Comparison of ENCODE assay signal across 12 cellular contexts in genomic region chr6:44043479-44044153, GRCh38.
DNase-seq lines count a peak whose midpoint lies in the region; ATAC-seq, FAIRE-seq and TF ChIP-seq lines count a peak whose summit lies in the region.
"Had no signal": no experiment of that assay in that cellular context is flagged by ENCODE, and none has a peak within 500 bp of the region (broad histone marks: within the 10 kb centered on the region; RNA-seq: fewer than 3 reads in every experiment).

No MANE protein-coding gene starts in this region.

- H2AFZ ChIP-seq in GM23248 = no peak overlapping the region
- peak overlapping the region; percentile 67 for H2AFZ ChIP-seq in astrocyte (ENCODE audit: low read depth, low read length)
- no peak overlapping the region for H2AFZ ChIP-seq in hepatocyte
- H2AFZ ChIP-seq in smooth muscle cell (ENCODE audit: low read depth) = no peak overlapping the region

- H3K27me3 Mint-ChIP-seq in astrocyte (ENCODE audit: low read depth, unreplicated experiment) = peaks cover 16% of the 10 kb centered on the region
- H3K27me3 Mint-ChIP-seq in T-helper 2 cell treated with Interferon-gamma antibody and Interleukin-4, amounts not matched to agents 5 μg/mL and 100 μg/mL, for 36 hours (ENCODE audit: low read depth) = no peaks in the 10 kb centered on the region

- H3K79me2 ChIP-seq in GM23248 (ENCODE audit: insufficient read depth) (no peaks in the 10 kb centered on the region), astrocyte (ENCODE audit: insufficient read depth, low read length) (no peaks in the 10 kb centered on the region), hepatocyte (no peaks in the 10 kb centered on the region), smooth muscle cell (ENCODE audit: low read depth) (no peaks in the 10 kb centered on the region)

- no peaks in the 10 kb centered on the region for H3K36me3 Mint-ChIP-seq in astrocyte (ENCODE audit: low read depth, unreplicated experiment)
- no peaks in the 10 kb centered on the region for H3K36me3 Mint-ChIP-seq in T-helper 2 cell treated with Interferon-gamma antibody and Interleukin-4, amounts not matched to agents 5 μg/mL and 100 μg/mL, for 36 hours (ENCODE audit: low read depth)
- H3K36me3 Mint-ChIP-seq: natural killer cell had no signal

- peaks cover 42% of the 10 kb centered on the region for H3K4me1 Mint-ChIP-seq in astrocyte (ENCODE audit: low read depth, unreplicated experiment)
- peaks cover 7% of the 10 kb centered on the region for H3K4me1 Mint-ChIP-seq in T-helper 2 cell treated with Interferon-gamma antibody and Interleukin-4, amounts not matched to agents 5 μg/mL and 100 μg/mL, for 36 hours (ENCODE audit: low read depth)
- H3K4me1 Mint-ChIP-seq: natural killer cell had no signal

- no peak for DNase-seq in GM23248
- DNase-seq in astrocyte (ENCODE audit: low read depth) = no peak
- DNase-seq in hepatocyte (ENCODE audit: low spot score) = no peak
- DNase-seq in smooth muscle cell (lab: John Stamatoyannopoulos, UW; ENCODE audit: unreplicated experiment) = no peak
- no peak for DNase-seq in T-helper 2 cell
- no peak for DNase-seq in omental fat pad (ENCODE audit: low spot score)
- DNase-seq in GDM1 (lab: John Stamatoyannopoulos, UW) = no peak
- DNase-seq in T-helper 2 cell treated with Interferon-gamma antibody and Interleukin-4, amounts not matched to agents 5 μg/mL and 100 μg/mL, for 36 hours (ENCODE audit: low spot score) = no peak
- DNase-seq: natural killer cell, NCI-H1436 treated with DMSO at 0.1 percent for 48 hours, T-helper 17 cell had no signal

- TF ChIP-seq CTCF in astrocyte (IDR thresholded peaks at IDR 0.05; ENCODE audit: insufficient read depth, low read depth, low read length) = no peak
- no peak for TF ChIP-seq CTCF in hepatocyte (IDR thresholded peaks at IDR 0.05; ENCODE audit: poor library complexity)
- TF ChIP-seq CTCF in smooth muscle cell (IDR thresholded peaks at IDR 0.05; ENCODE audit: borderline replicate concordance, insufficient read depth, poor library complexity, severe bottlenecking) = no peak
- no peak for TF ChIP-seq CTCF in omental fat pad (IDR thresholded peaks at IDR 0.05)

- H3K9me2 ChIP-seq in GM23248 (ENCODE audit: insufficient read depth) = no peaks in the 10 kb centered on the region
- no peaks in the 10 kb centered on the region for H3K9me2 ChIP-seq in hepatocyte (replicated peaks; ENCODE audit: insufficient read depth)

- H3K9ac ChIP-seq in GM23248 (peak overlapping the region; percentile 56; the same call in 1 of the 2 replicates), astrocyte (ENCODE audit: low read length) (peak overlapping the region; percentile 56), smooth muscle cell (ENCODE audit: low read depth) (peak overlapping the region; percentile 70)

- peak overlapping the region; percentile 48 for H3K4me2 ChIP-seq in GM23248 (ENCODE audit: unreplicated experiment)
- H3K4me2 ChIP-seq in astrocyte (ENCODE audit: low read length) = peak overlapping the region; percentile 61
- peak overlapping the region; percentile 43 for H3K4me2 ChIP-seq in hepatocyte
- peak overlapping the region; percentile 72 for H3K4me2 ChIP-seq in smooth muscle cell

- in situ Hi-C loops in GM23248 (cut with MboI) = no loop called here

- no peak overlapping the region for H3K4me3 ChIP-seq in GM23248
- H3K4me3 ChIP-seq in astrocyte (ENCODE audit: insufficient read depth, low read depth, low read length) = no peak overlapping the region
- no peak overlapping the region for H3K4me3 ChIP-seq in hepatocyte
- H3K4me3 ChIP-seq in smooth muscle cell = no peak overlapping the region

- H3K4me1 ChIP-seq in GM23248 (ENCODE audit: insufficient read depth) (peaks cover 45% of the 10 kb centered on the region), astrocyte (ENCODE audit: insufficient read depth, low read length) (peaks cover 35% of the 10 kb centered on the region), hepatocyte (ENCODE audit: insufficient read depth) (peaks cover 30% of the 10 kb centered on the region), smooth muscle cell (ENCODE audit: low read depth) (peaks cover 36% of the 10 kb centered on the region)

- WGBS in GM23248 (ENCODE audit: low coverage in 1 of 2, low lambda C conversion rate in 2 of 2, missing lambda C conversion rate in 2 of 2), 2 experiments = 35 to 59% methylated on average over 2 of the region's 2 CpGs
- WGBS in hepatocyte (ENCODE audit: low lambda C conversion rate, missing lambda C conversion rate) = 68% methylated on average over 2 of the region's 2 CpGs
- WGBS in smooth muscle cell (ENCODE audit: low lambda C conversion rate) = 58% methylated on average over 2 of the region's 2 CpGs

- H3K27me3 ChIP-seq in GM23248 (replicated peaks; ENCODE audit: insufficient read depth) (no peaks in the 10 kb centered on the region), astrocyte (ENCODE audit: insufficient read depth, low read length) (no peaks in the 10 kb centered on the region), hepatocyte (no peaks in the 10 kb centered on the region), smooth muscle cell (ENCODE audit: low read depth) (no peaks in the 10 kb centered on the region)

- no peaks in the 10 kb centered on the region for H4K20me1 ChIP-seq in GM23248 (ENCODE audit: insufficient read depth)
- no peaks in the 10 kb centered on the region for H4K20me1 ChIP-seq in astrocyte (ENCODE audit: insufficient read depth, low read length)
- H4K20me1 ChIP-seq in hepatocyte (ENCODE audit: insufficient read depth, poor library complexity, severe bottlenecking) = no peaks in the 10 kb centered on the region
- H4K20me1 ChIP-seq in smooth muscle cell (ENCODE audit: low read depth) = no peaks in the 10 kb centered on the region

- H3K27ac ChIP-seq in GM23248 = peak overlapping the region; percentile 92
- peak overlapping the region; percentile 93 for H3K27ac ChIP-seq in astrocyte (ENCODE audit: low read depth, low read length)
- H3K27ac ChIP-seq in hepatocyte = peak overlapping the region; percentile 90
- H3K27ac ChIP-seq in smooth muscle cell (ENCODE audit: low read depth) = peak overlapping the region; percentile 98

- H3F3A ChIP-seq in GM23248 (ENCODE audit: insufficient read depth) = peaks cover 17% of the 10 kb centered on the region
- peaks cover 21% of the 10 kb centered on the region for H3F3A ChIP-seq in smooth muscle cell (ENCODE audit: low read depth)

- peak overlapping the region; percentile 47 for H3K4me3 Mint-ChIP-seq in astrocyte (ENCODE audit: unreplicated experiment)
- no peak overlapping the region for H3K4me3 Mint-ChIP-seq in T-helper 2 cell treated with Interferon-gamma antibody and Interleukin-4, amounts not matched to agents 5 μg/mL and 100 μg/mL, for 36 hours
- H3K4me3 Mint-ChIP-seq: natural killer cell, T-helper 17 cell had no signal

- H3K27ac Mint-ChIP-seq in astrocyte (ENCODE audit: unreplicated experiment) = peak overlapping the region; percentile 93
- no peak overlapping the region for H3K27ac Mint-ChIP-seq in T-helper 2 cell treated with Interferon-gamma antibody and Interleukin-4, amounts not matched to agents 5 μg/mL and 100 μg/mL, for 36 hours
- H3K27ac Mint-ChIP-seq: natural killer cell, T-helper 17 cell had no signal

- no peak for ATAC-seq in omental fat pad (ENCODE audit: low FRiP score)
- ATAC-seq: T-helper 17 cell had no signal

- no peaks in the 10 kb centered on the region for H3K36me3 ChIP-seq in GM23248 (ENCODE audit: low read depth)
- H3K36me3 ChIP-seq in astrocyte (ENCODE audit: insufficient read depth, low read length) = no peaks in the 10 kb centered on the region
- no peaks in the 10 kb centered on the region for H3K36me3 ChIP-seq in hepatocyte (replicated peaks; ENCODE audit: insufficient read depth, low read depth)
- no peaks in the 10 kb centered on the region for H3K36me3 ChIP-seq in smooth muscle cell (ENCODE audit: low read depth)

- H3K9me3 ChIP-seq in GM23248 (ENCODE audit: low read depth) (no peaks in the 10 kb centered on the region), astrocyte (ENCODE audit: insufficient read depth, low read depth, low read length) (no peaks in the 10 kb centered on the region), hepatocyte (ENCODE audit: low read depth) (no peaks in the 10 kb centered on the region), smooth muscle cell (replicated peaks; ENCODE audit: low read depth) (no peaks in the 10 kb centered on the region)

- no peaks in the 10 kb centered on the region for H3K9me3 Mint-ChIP-seq in astrocyte (ENCODE audit: unreplicated experiment)
- no peaks in the 10 kb centered on the region for H3K9me3 Mint-ChIP-seq in T-helper 2 cell treated with Interferon-gamma antibody and Interleukin-4, amounts not matched to agents 5 μg/mL and 100 μg/mL, for 36 hours
- H3K9me3 Mint-ChIP-seq: natural killer cell had no signal

- FAIRE-seq in astrocyte (lab: Jason Lieb, UNC) = no peak
- FAIRE-seq: G401.6 had no signal
